In the genomic region with DNA sequence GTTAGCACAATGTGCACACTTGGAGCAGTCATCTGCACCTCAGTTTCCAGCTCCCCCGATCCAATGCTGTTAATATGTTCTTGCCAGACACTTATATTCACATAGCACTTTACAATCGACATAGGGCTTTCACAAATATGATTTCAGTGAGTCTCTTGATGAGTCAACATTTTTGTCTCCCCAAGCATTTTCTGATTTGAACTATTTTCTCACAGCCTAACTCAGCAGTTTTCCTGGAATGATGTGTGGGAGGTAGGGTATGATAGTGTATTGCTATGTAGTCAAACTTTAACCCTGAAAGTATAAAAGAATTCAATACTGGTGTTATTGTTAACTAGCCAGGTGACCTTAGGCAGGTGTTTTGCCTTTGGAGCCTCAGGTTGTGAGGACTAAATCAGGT, we compare ENCODE assay signal across 1 cellular context.
TF ChIP-seq lines count a peak whose summit lies in the region.

No MANE protein-coding gene starts in this region.

TF ChIP-seq in IMR-90, 13 proteins besides CTCF, POLR2A, EP300 and RAD21:
- no peak for TF ChIP-seq FOS (IDR thresholded peaks at IDR 0.05; ENCODE audit: low read depth, low read length)
- peak; percentile 88 for TF ChIP-seq MAFK (IDR thresholded peaks at IDR 0.05; ENCODE audit: low read depth, low read length)
